24 cellular contexts compared by ENCODE assay signal in the genomic region with DNA sequence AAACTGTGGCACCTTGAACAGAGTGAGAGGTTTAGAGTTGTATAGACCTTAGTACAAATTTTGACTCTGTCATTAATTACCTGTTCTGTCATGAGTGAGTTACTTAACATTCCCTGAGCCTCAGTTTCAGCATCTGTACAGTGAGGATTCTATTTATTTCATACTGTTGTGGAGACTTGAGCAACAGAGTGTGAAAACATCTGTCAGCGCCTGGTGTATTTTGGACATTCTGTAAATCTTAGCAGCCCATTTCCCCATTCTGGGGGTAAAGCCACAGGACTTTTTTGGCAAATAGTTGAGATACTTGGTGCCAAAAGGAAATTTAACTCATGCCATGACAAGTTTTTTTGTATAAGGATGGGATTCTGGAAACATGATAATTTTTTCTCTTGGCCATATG.
"Had no signal": no experiment of that assay in that cellular context is flagged by ENCODE, and none has a peak within 500 bp of the region (broad histone marks: within the 10 kb centered on the region; RNA-seq: fewer than 3 reads in every experiment).

No MANE protein-coding gene starts in this region.

- H3K27ac ChIP-seq: epithelial cell of prostate, gastroesophageal sphincter, heart right ventricle, pancreas, psoas muscle, right atrium auricular region, thyroid gland had no signal

- H3K4me3 Mint-ChIP-seq: activated B cell treated with CpG ODN at 0.5 μM for 24 hours; activated CD4-positive, alpha-beta T cell treated with anti-CD3 and anti-CD28 coated beads for 36 hours; activated T-cell treated with anti-CD3 and anti-CD28 coated beads, Interleukin-2, amount 50 U/mL, for 24 hours; activated T-helper 17 cell treated with anti-CD3 and anti-CD28 coated beads, Interleukin-2, amount 50 U/mL, for 72 hours; brain; memory B cell; nephron progenitor cell; stimulated activated naive CD8-positive, alpha-beta T cell treated with anti-CD3 and anti-CD28 coated beads, Interleukin-15, Interleukin-2, amounts not matched to agents 100 ng/mL and 50 ng/mL, for 24 hours had no signal

- H3K27me3 ChIP-seq: gastroesophageal sphincter, heart right ventricle, pancreas, right atrium auricular region, thyroid gland had no signal

- H3K4me1 Mint-ChIP-seq: activated T-helper 17 cell treated with anti-CD3 and anti-CD28 coated beads, Interleukin-2, amount 50 U/mL, for 72 hours had no signal

- H3K27me3 Mint-ChIP-seq: activated B cell treated with CpG ODN at 0.5 μM for 24 hours, brain, memory B cell had no signal

- H3K9me3 ChIP-seq: gastroesophageal sphincter, heart right ventricle, pancreas, psoas muscle, right atrium auricular region, thyroid gland had no signal

- ATAC-seq: activated CD4-positive, alpha-beta T cell treated with anti-CD3 and anti-CD28 coated beads for 36 hours; activated naive CD4-positive, alpha-beta T cell treated with anti-CD3 and anti-CD28 coated beads, Interleukin-2, amount 50 U/mL, for 72 hours; activated T-helper 17 cell treated with anti-CD3 and anti-CD28 coated beads, Interleukin-2, amount 50 U/mL, for 72 hours; gastroesophageal sphincter; heart right ventricle; left colon; pancreas; psoas muscle had no signal

- H3K9me3 Mint-ChIP-seq: activated B cell treated with CpG ODN at 0.5 μM for 24 hours; activated naive CD4-positive, alpha-beta T cell treated with anti-CD3 and anti-CD28 coated beads, Interleukin-2, amount 50 U/mL, for 72 hours; activated T-cell treated with anti-CD3 and anti-CD28 coated beads, Interleukin-2, amount 50 U/mL, for 24 hours; activated T-helper 17 cell treated with anti-CD3 and anti-CD28 coated beads, Interleukin-2, amount 50 U/mL, for 72 hours; memory B cell; nephron progenitor cell; stimulated activated naive CD8-positive, alpha-beta T cell treated with anti-CD3 and anti-CD28 coated beads, Interleukin-15, Interleukin-2, amounts not matched to agents 100 ng/mL and 50 ng/mL, for 24 hours had no signal

- FAIRE-seq: keratinocyte, pancreas had no signal

- H3K27ac Mint-ChIP-seq: activated B cell treated with CpG ODN at 0.5 μM for 24 hours; activated CD4-positive, alpha-beta T cell treated with anti-CD3 and anti-CD28 coated beads for 36 hours; activated naive CD4-positive, alpha-beta T cell treated with anti-CD3 and anti-CD28 coated beads, Interleukin-2, amount 50 U/mL, for 72 hours; activated T-cell treated with anti-CD3 and anti-CD28 coated beads, Interleukin-2, amount 50 U/mL, for 24 hours; activated T-helper 17 cell treated with anti-CD3 and anti-CD28 coated beads, Interleukin-2, amount 50 U/mL, for 72 hours; brain; memory B cell; nephron progenitor cell; stimulated activated naive CD8-positive, alpha-beta T cell treated with anti-CD3 and anti-CD28 coated beads, Interleukin-15, Interleukin-2, amounts not matched to agents 100 ng/mL and 50 ng/mL, for 24 hours had no signal

- H3K4me3 ChIP-seq: gastroesophageal sphincter, heart right ventricle, pancreas, psoas muscle, right atrium auricular region, thyroid gland had no signal

- H3K4me1 ChIP-seq: heart right ventricle, pancreas, thyroid gland had no signal

- H3K36me3 Mint-ChIP-seq: activated naive CD4-positive, alpha-beta T cell treated with anti-CD3 and anti-CD28 coated beads, Interleukin-2, amount 50 U/mL, for 72 hours; memory B cell had no signal

- DNase-seq: activated B cell treated with CpG ODN at 0.5 μM for 24 hours; activated CD4-positive, alpha-beta T cell treated with anti-CD3 and anti-CD28 coated beads for 36 hours; activated CD4-positive, alpha-beta T cell treated with anti-CD3 and anti-CD28 coated beads, Interleukin-2, amount 50 U/mL, for 4 hours; activated CD8-positive, alpha-beta memory T cell treated with anti-CD3 and anti-CD28 coated beads for 24 hours; activated CD8-positive, alpha-beta memory T cell treated with anti-CD3 and anti-CD28 coated beads, Interleukin-2, amount 50 U/mL, for 4 hours; activated T-cell treated with anti-CD3 and anti-CD28 coated beads, Interleukin-2, amount 50 U/mL, for 24 hours; aorta; heart right ventricle; left colon; nephron progenitor cell; pancreas; psoas muscle; stimulated activated CD4-positive, alpha-beta T cell treated with anti-CD3 and anti-CD28 coated beads, Interleukin-4, amount 100 ng/mL, for 4 hours; substantia nigra; thyroid gland had no signal

- H3K36me3 ChIP-seq: gastroesophageal sphincter, heart right ventricle, pancreas, right atrium auricular region, thyroid gland had no signal
